8 cellular contexts compared by ENCODE assay signal in the genomic region with DNA sequence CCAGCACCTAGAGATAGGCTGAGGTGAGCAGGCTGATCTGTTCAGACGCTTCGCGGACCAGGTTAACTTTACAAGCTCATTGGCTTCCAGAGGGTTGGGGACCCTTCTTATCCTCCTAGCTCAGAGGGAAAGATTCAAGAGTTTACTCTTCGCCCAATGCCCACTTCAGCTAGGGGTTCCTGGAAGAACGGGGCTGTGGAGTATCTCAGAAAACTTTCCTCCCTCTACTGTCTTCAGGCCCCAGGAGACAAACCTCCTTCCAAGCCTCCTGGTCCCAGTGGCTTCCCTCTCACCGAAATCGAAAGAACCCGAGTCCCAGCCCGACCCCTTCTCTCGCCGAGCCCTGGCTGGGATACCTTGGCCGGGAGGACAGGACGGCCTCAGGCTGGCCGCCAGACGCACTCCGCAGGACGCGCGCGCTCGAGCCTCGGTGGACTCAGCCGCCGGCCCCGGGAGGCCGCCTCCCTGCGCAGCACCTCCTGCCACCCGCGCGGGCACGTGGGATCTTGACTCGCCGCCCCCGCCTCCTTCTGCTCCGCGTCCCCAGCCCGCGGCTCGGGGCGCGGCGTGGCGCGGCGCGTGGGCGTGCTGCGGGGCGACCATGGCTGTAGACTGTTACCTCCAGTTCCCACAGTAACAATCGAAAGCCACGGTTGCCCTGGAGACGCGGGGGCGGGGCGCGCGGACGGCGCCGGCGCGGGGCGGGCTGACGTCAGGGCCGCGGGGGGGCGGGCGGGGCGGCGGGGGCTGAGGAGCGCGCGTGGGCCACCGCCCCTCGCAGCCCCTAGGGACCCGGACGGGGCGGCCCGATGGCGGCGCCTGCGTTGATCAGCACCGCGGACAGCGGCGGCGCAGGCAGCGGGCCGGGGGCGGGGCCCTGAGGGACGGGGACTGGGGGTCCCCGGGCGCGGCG. TPM values are rescaled to one million over a fixed set of nuclear protein-coding genes. Genes with fewer than 3 reads are reported as not detected.
DNase-seq lines count a peak whose midpoint lies in the region; ATAC-seq and TF ChIP-seq lines count a peak whose summit lies in the region.

No MANE protein-coding gene starts in this region.

- DNase-seq in GM10266 (ENCODE audit: extremely low spot score) (peak; percentile 96), HFFc6 (peak; percentile 80), NCI-H1105 treated with DMSO at 0.1 percent for 48 hours (lab: John Stamatoyannopoulos, UW) (peak; percentile 30), left lobe of liver (ENCODE audit: low spot score) (peak; percentile 89)
- peak; percentile 92 for DNase-seq in activated CD4-positive, alpha-beta T cell treated with anti-CD3 and anti-CD28 coated beads for 4 hours
- DNase-seq in stimulated activated CD4-positive, alpha-beta T cell treated with anti-CD3 and anti-CD28 coated beads, Interleukin-2, amount 100 ng/mL, for 4 hours (ENCODE audit: low read depth) = peak; percentile 93

- peaks cover 28% of the 10 kb centered on the region for H3K4me1 Mint-ChIP-seq in HFFc6 (ENCODE audit: low read depth)

- peaks cover 2% of the 10 kb centered on the region; the same call in 1 of the 2 replicates for H3K27me3 Mint-ChIP-seq in HFFc6 (ENCODE audit: insufficient read depth)

- peak overlapping the region; percentile 96 for H3K27ac Mint-ChIP-seq in HFFc6

- peak overlapping the region; percentile 49 for H3K27ac ChIP-seq in cingulate gyrus (ENCODE audit: low read depth, low read length)

- ATAC-seq in left lobe of liver = peak; percentile 73
- ATAC-seq in GM21717 (IDR thresholded peaks at IDR 0.05; ENCODE audit: unreplicated experiment) = no peak

- TF ChIP-seq CTCF in GM10266 (IDR thresholded peaks at IDR 0.05; ENCODE audit: control insufficient read depth, insufficient read depth, low read depth, missing control alignments) (no peak), HFFc6 (IDR thresholded peaks at IDR 0.05) (no peak)

- peaks cover 6% of the 10 kb centered on the region; the same call in 1 of the 2 replicates for H3K36me3 Mint-ChIP-seq in HFFc6 (ENCODE audit: low read depth)

- H3K4me3 Mint-ChIP-seq in HFFc6 = peak overlapping the region; percentile 91

- H3K9me3 Mint-ChIP-seq in HFFc6 = no peaks in the 10 kb centered on the region

RNA-seq across cellular contexts. Expression of gene HIC1, which starts 5.3 kb away (rescaled TPM):
- total RNA-seq in HFFc6 (2021; fragmentation: NEBNext Ultra II Directional; extraction: Animal tissue kit (Norgen Biotek cat#: 25700)) = 10 to 100 TPM; 42.7 to 51.9 (median 48.0) TPM
- 9.9 TPM for total RNA-seq in left lobe of liver

RNA-seq across cellular contexts. Expression of gene OVCA2, which starts 7.8 kb away (rescaled TPM):
- 10 to 100 TPM; 39.5 to 44.3 (median 41.7) TPM for total RNA-seq in HFFc6 (2021; fragmentation: NEBNext Ultra II Directional; extraction: Animal tissue kit (Norgen Biotek cat#: 25700))
- total RNA-seq in left lobe of liver = 15.3 TPM

RNA-seq across cellular contexts. Expression of gene DPH1, which starts 19.6 kb away (rescaled TPM):
- 10 to 100 TPM; 65.9 to 81.6 (median 71.8) TPM for total RNA-seq in HFFc6 (2021; fragmentation: NEBNext Ultra II Directional; extraction: Animal tissue kit (Norgen Biotek cat#: 25700))
- 38.8 TPM for total RNA-seq in left lobe of liver

RNA-seq across cellular contexts. Expression of gene RTN4RL1, which starts 24.5 kb away (rescaled TPM):
- total RNA-seq in HFFc6 (2021; fragmentation: NEBNext Ultra II Directional; extraction: Animal tissue kit (Norgen Biotek cat#: 25700)) = under 1 TPM; 0.33 to 0.60 (median 0.39) TPM
- total RNA-seq in left lobe of liver = 1.8 TPM

Comparison
In these comparisons a context has a peak if more than half of its experiments do, and no peak if none do; other contexts are left out.
1. DNase-seq: peak in every context shown above with its lines; median percentile 96 in GM10266; 93 in stimulated activated CD4-positive, alpha-beta T cell treated with anti-CD3 and anti-CD28 coated beads, Interleukin-2, amount 100 ng/mL, for 4 hours; 92 in activated CD4-positive, alpha-beta T cell treated with anti-CD3 and anti-CD28 coated beads for 4 hours; 89 in left lobe of liver; 80 in HFFc6; 30 in NCI-H1105 treated with DMSO at 0.1 percent for 48 hours.